In the genomic region with DNA sequence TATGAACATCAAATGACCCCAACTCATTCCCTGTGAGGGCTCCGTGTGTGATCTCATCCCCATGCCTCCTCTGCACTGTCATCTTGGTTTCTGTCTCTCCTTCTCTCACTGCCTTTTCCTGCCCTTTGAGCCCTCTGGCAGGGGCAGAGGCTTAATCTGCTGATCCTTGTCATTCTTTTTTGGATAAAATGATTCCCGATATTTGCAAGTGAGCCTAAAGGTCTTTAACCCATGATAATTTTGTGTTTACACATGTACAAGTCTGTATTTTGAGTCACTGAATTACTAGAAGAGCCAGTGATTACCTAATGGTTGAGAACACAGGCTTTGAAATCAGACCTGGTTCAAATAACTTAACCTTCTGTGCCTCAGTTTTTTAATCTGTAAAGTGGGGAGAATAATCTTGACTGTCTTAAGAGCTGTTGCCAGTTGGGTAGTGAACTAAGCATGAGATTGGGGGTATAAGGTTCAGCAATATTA, we compare ENCODE assay signal across 13 cellular contexts. TPM values are rescaled to one million over a fixed set of nuclear protein-coding genes. Genes with fewer than 3 reads are reported as not detected.
DNase-seq lines count a peak whose midpoint lies in the region; ATAC-seq, FAIRE-seq and TF ChIP-seq lines count a peak whose summit lies in the region.
"Had no signal": no experiment of that assay in that cellular context is flagged by ENCODE, and none has a peak within 500 bp of the region (broad histone marks: within the 10 kb centered on the region; RNA-seq: fewer than 3 reads in every experiment).

No MANE protein-coding gene starts in this region.

- TF ChIP-seq POLR2A in GM12878 (IDR thresholded peaks at IDR 0.05; ENCODE audit: low read depth, low read length) = no peak

- H3K36me3 Mint-ChIP-seq in activated naive CD8-positive, alpha-beta T cell = no peaks in the 10 kb centered on the region
- no peaks in the 10 kb centered on the region for H3K36me3 Mint-ChIP-seq in activated naive CD8-positive, alpha-beta T cell treated with anti-CD3 and anti-CD28 coated beads for 36 hours
- H3K36me3 Mint-ChIP-seq in naive B cell (no peaks in the 10 kb centered on the region), type B pancreatic cell (no peaks in the 10 kb centered on the region)
- H3K36me3 Mint-ChIP-seq: activated CD8-positive, alpha-beta memory T cell treated with anti-CD3 and anti-CD28 coated beads, Interleukin-2, amount 10 ng/mL, durations not matched to agents 7 days and 5 days had no signal

- H3K4me1 Mint-ChIP-seq in activated naive CD8-positive, alpha-beta T cell (ENCODE audit: low read depth) = peaks cover 28% of the 10 kb centered on the region
- H3K4me1 Mint-ChIP-seq in activated naive CD8-positive, alpha-beta T cell treated with anti-CD3 and anti-CD28 coated beads for 36 hours = peaks cover 17% of the 10 kb centered on the region
- H3K4me1 Mint-ChIP-seq in naive B cell (peaks cover 0 to 15% (median 5%) of the 10 kb centered on the region in 3 donors), type B pancreatic cell (ENCODE audit: unreplicated experiment) (no peaks in the 10 kb centered on the region)

- no peaks in the 10 kb centered on the region for H3K27me3 ChIP-seq in GM12878 (replicated peaks in 1 of 2; ENCODE audit: control insufficient read depth in 2 of 2, insufficient read depth in 2 of 2, low read length in 1 of 2)
- H3K27me3 ChIP-seq: hepatocyte had no signal

- RAD21 ChIA-PET in GM12878 (lab: Charles Lee; ENCODE audit: unreplicated experiment) = no interaction called here

- no peaks in the 10 kb centered on the region for H3K9me3 ChIP-seq in GM12878 (replicated peaks; ENCODE audit: control insufficient read depth, insufficient read depth, low read length)

- DNase-seq in activated naive CD8-positive, alpha-beta T cell treated with anti-CD3 and anti-CD28 coated beads for 36 hours = no peak
- DNase-seq in GM12878 (ENCODE audit: low read depth, low spot score) (no peak), naive B cell (no peak), type B pancreatic cell (ENCODE audit: extremely low spot score, unreplicated experiment) (no peak), medulla oblongata (ENCODE audit: extremely low spot score) (no peak), dedifferentiated amniotic fluid mesenchymal stem cell (ENCODE audit: extremely low spot score) (no peak)
- DNase-seq in stimulated activated CD4-positive, alpha-beta T cell treated with anti-CD3 and anti-CD28 coated beads, Interleukin-1b, Interleukin-23, amount 100 ng/mL, for 48 hours = no peak
- DNase-seq: anterior cingulate cortex; GOT3; stimulated activated naive CD4-positive, alpha-beta T cell treated with Interleukin-2 at 50 U/mL for 16 hours had no signal

- no peaks in the 10 kb centered on the region for H3K27me3 Mint-ChIP-seq in activated naive CD8-positive, alpha-beta T cell
- H3K27me3 Mint-ChIP-seq in activated naive CD8-positive, alpha-beta T cell treated with anti-CD3 and anti-CD28 coated beads for 36 hours = no peaks in the 10 kb centered on the region
- peaks cover 10 to 17% (median 14%) of the 10 kb centered on the region in 3 donors for H3K27me3 Mint-ChIP-seq in naive B cell
- H3K27me3 Mint-ChIP-seq in type B pancreatic cell = peaks cover 35% of the 10 kb centered on the region
- H3K27me3 Mint-ChIP-seq: activated CD8-positive, alpha-beta memory T cell treated with anti-CD3 and anti-CD28 coated beads, Interleukin-2, amount 10 ng/mL, durations not matched to agents 7 days and 5 days had no signal

- in situ Hi-C loops in GM12878 (cut with MboI) = loop anchor here (25.0 kb wide), 1 partner anchor 268 kb away; a partner anchor contains a TSS

- POLR2A ChIA-PET in GM12878 (lab: Charles Lee) = no interaction called here

- no peak for TF ChIP-seq EP300 in GM12878 (IDR thresholded peaks at IDR 0.05; ENCODE audit: borderline replicate concordance in 1 of 2, control insufficient read depth in 1 of 2, low read depth in 2 of 2, low read length in 2 of 2)

- no peaks in the 10 kb centered on the region for H4K20me1 ChIP-seq in GM12878 (ENCODE audit: control insufficient read depth, insufficient read depth)

- SMC1A ChIA-PET in GM12878 (lab: Charles Lee; ENCODE audit: uncharacterized antibody, unreplicated experiment) = no interaction called here

- TSS peak; percentile 50 for BruUV-seq in GM12878 (replicated peaks; lab: Mats Ljungman, UMichigan)

- no peak overlapping the region for H3K9ac ChIP-seq in GM12878 (ENCODE audit: control insufficient read depth, insufficient read depth, low read length)

- H3K27ac Mint-ChIP-seq in activated naive CD8-positive, alpha-beta T cell = peak overlapping the region; percentile 31
- no peak overlapping the region for H3K27ac Mint-ChIP-seq in activated naive CD8-positive, alpha-beta T cell treated with anti-CD3 and anti-CD28 coated beads for 36 hours
- peak overlapping the region in 2 of 6 donors; percentile 11 to 39 for H3K27ac Mint-ChIP-seq in naive B cell
- peak overlapping the region; percentile 45 for H3K27ac Mint-ChIP-seq in type B pancreatic cell

- H3K4me3 Mint-ChIP-seq in activated naive CD8-positive, alpha-beta T cell = peak overlapping the region; percentile 56
- no peak overlapping the region for H3K4me3 Mint-ChIP-seq in activated naive CD8-positive, alpha-beta T cell treated with anti-CD3 and anti-CD28 coated beads for 36 hours
- H3K4me3 Mint-ChIP-seq in naive B cell (peak overlapping the region in 7 of 8 donors; percentile 16 to 76 (median 69)), type B pancreatic cell (peak overlapping the region; percentile 77)

- FAIRE-seq in GM12878 (lab: Jason Lieb, UNC) = no peak

- no peaks in the 10 kb centered on the region for H3K4me1 ChIP-seq in GM12878 (ENCODE audit: control insufficient read depth, insufficient read depth, low read length)

- 100% methylated on average over 2 of the region's 2 CpGs for WGBS in GM12878 (ENCODE audit: insufficient coverage, insufficient replicate concordance, low lambda C conversion rate, missing lambda C conversion rate)

- TF ChIP-seq CTCF in GM12878 (IDR thresholded peaks at IDR 0.05 in 2 of 3, conservative IDR thresholded peaks at IDR 0.05 in 1 of 3; ENCODE audit: control insufficient read depth in 2 of 3, extremely low read depth in 1 of 3, insufficient read depth in 1 of 3, low read depth in 3 of 3, low read length in 3 of 3) (no peak), type B pancreatic cell (conservative IDR thresholded peaks at IDR 0.05) (no peak)

- no peak overlapping the region for H2AFZ ChIP-seq in GM12878 (ENCODE audit: control insufficient read depth, low read depth, low read length)

- no peaks in the 10 kb centered on the region for H3K36me3 ChIP-seq in GM12878 (ENCODE audit: control insufficient read depth in 2 of 2, insufficient read depth in 2 of 2, low read length in 1 of 2)

- H3K4me3 ChIP-seq in GM12878 = no peak overlapping the region
- H3K4me3 ChIP-seq: hepatocyte had no signal

- H3K4me2 ChIP-seq in GM12878 (ENCODE audit: control insufficient read depth, insufficient read depth) = no peak overlapping the region; the same call in 1 of the 2 replicates

- no peak overlapping the region for H3K27ac ChIP-seq in GM12878 (ENCODE audit: control insufficient read depth, insufficient read depth)
- H3K27ac ChIP-seq: hepatocyte had no signal

- H3K9me3 Mint-ChIP-seq in activated naive CD8-positive, alpha-beta T cell (ENCODE audit: low read depth) = no peaks in the 10 kb centered on the region
- H3K9me3 Mint-ChIP-seq in activated naive CD8-positive, alpha-beta T cell treated with anti-CD3 and anti-CD28 coated beads for 36 hours = no peaks in the 10 kb centered on the region
- H3K9me3 Mint-ChIP-seq in naive B cell (no peaks in the 10 kb centered on the region), type B pancreatic cell (no peaks in the 10 kb centered on the region)

- CTCF ChIA-PET in GM12878 (lab: Yijun Ruan, JAX) = interaction anchor here (0.5 to 1.3 kb wide), 3 partner anchors 9 to 174 kb away, joined by 3 to 4 read pairs (median 3); no protein-coding TSS in a partner anchor

- intact Hi-C loops in GM12878 (cut with micrococcal nuclease; ENCODE audit: unreplicated experiment) = loop anchor here (2.0 to 5.0 kb wide), 2 partner anchors 77 to 217 kb away; a partner anchor contains a TSS

- H3K79me2 ChIP-seq in GM12878 (ENCODE audit: control insufficient read depth, insufficient read depth, low read length) = no peaks in the 10 kb centered on the region

- TF ChIP-seq RAD21 in GM12878 (IDR thresholded peaks at IDR 0.05; ENCODE audit: insufficient read depth, low read depth, low read length) = no peak

- ATAC-seq in GM12878 (no peak), naive B cell (ENCODE audit: low read depth in 2 of 2) (no peak)
- ATAC-seq: activated CD8-positive, alpha-beta memory T cell treated with anti-CD3 and anti-CD28 coated beads, Interleukin-2, amount 10 ng/mL, durations not matched to agents 7 days and 5 days had no signal

RNA-seq across cellular contexts. Expression of a gene that starts 1.8 kb away (rescaled TPM):
- 10 to 100 TPM; 28.5 to 29.1 TPM for total RNA-seq in activated naive CD8-positive, alpha-beta T cell treated with anti-CD3 and anti-CD28 coated beads for 36 hours
- 85.9 and 89.7 TPM in 2 replicates for total RNA-seq in GM12878 (2013; cell fraction: nucleolus; rRNA removed)
- total RNA-seq in GM12878 (2014; rRNA removed) (4.4 and 6.9 TPM in 2 replicates), GM12878 (2014; rRNA removed; fragmentation: Illumina TruSeq; extraction: Trizol) (4.3 and 5.6 TPM in 2 replicates), GM12878 (2021) (5.8 and 6.6 TPM in 2 replicates), type B pancreatic cell (ENCODE audit: low replicate concordance) (46.2 and 89.5 TPM in 2 replicates)
- 15.0 TPM for polyA plus RNA-seq in GM12878 (2011; ENCODE audit: low read depth)
- polyA plus RNA-seq in GM12878 (2011; rRNA removed) (16.3 and 17.0 TPM in 2 replicates), GM12878 (2014; fragmentation: Illumina TruSeq; extraction: Trizol) (3.0 and 7.9 TPM in 2 replicates), GM12878 (2014; fragmentation: Nextera tagmentation; extraction: Ambion mirVana) (1 to 10 TPM; 1.3 to 1.4 TPM), GM12878 (2014; rRNA removed) (12.6 and 14.5 TPM in 2 replicates), GM12878 (2016; fragmentation: Nextera tagmentation; extraction: Ambion mirVana) (1 to 10 TPM; 3.4 to 4.4 TPM), naive B cell (ENCODE audit: low read depth in 6 of 6) (10 to 100 TPM in 1 of 6 donors, 1 to 10 TPM in 5; 7.0 to 15.2 (median 9.6) TPM)
- polyA plus RNA-seq in GM12878 (2011; cell fraction: cytosol; rRNA removed) = 12.0 and 18.5 TPM in 2 replicates
- 67.5 and 71.7 TPM in 2 replicates for polyA plus RNA-seq in GM12878 (2011; cell fraction: nucleus; rRNA removed)
- polyA plus RNA-seq in GM12878 (2012) = 26.3 and 33.3 TPM in 2 replicates
- polyA minus RNA-seq in GM12878 (2011; rRNA and poly(A)+ RNA removed) = 9.0 and 15.5 TPM in 2 replicates
- 2.9 and 3.8 TPM in 2 replicates for polyA minus RNA-seq in GM12878 (2011; cell fraction: cytosol; rRNA and poly(A)+ RNA removed)
- polyA minus RNA-seq in GM12878 (2011; cell fraction: nucleus; rRNA and poly(A)+ RNA removed) = 8.7 and 12.5 TPM in 2 replicates

RNA-seq across cellular contexts. Expression of a gene that starts 7.3 kb away (rescaled TPM):
- 10 to 100 TPM; 63.9 to 66.2 TPM for total RNA-seq in activated naive CD8-positive, alpha-beta T cell treated with anti-CD3 and anti-CD28 coated beads for 36 hours
- total RNA-seq in GM12878 (2013; cell fraction: nucleolus; rRNA removed) = 28.6 and 32.9 TPM in 2 replicates
- total RNA-seq in GM12878 (2014; rRNA removed) (74.3 and 96.9 TPM in 2 replicates), GM12878 (2014; rRNA removed; fragmentation: Illumina TruSeq; extraction: Trizol) (125 and 126 TPM in 2 replicates), GM12878 (2021) (77.6 and 79.7 TPM in 2 replicates), type B pancreatic cell (ENCODE audit: low replicate concordance) (108 and 121 TPM in 2 replicates)
- polyA plus RNA-seq in GM12878 (2011; ENCODE audit: low read depth) = 100 TPM
- polyA plus RNA-seq in GM12878 (2011; rRNA removed) (116 and 183 TPM in 2 replicates), GM12878 (2014; fragmentation: Illumina TruSeq; extraction: Trizol) (128 and 165 TPM in 2 replicates), GM12878 (2014; fragmentation: Nextera tagmentation; extraction: Ambion mirVana) (100 to 1,000 TPM; 216 to 327 TPM), GM12878 (2014; rRNA removed) (73.2 and 75.6 TPM in 2 replicates), GM12878 (2016; fragmentation: Nextera tagmentation; extraction: Ambion mirVana) (100 to 1,000 TPM; 156 to 161 TPM), naive B cell (ENCODE audit: low read depth in 6 of 6) (100 to 1,000 TPM; 126 to 206 (median 169) TPM)
- polyA plus RNA-seq in GM12878 (2011; cell fraction: cytosol; rRNA removed) = 32.6 and 35.5 TPM in 2 replicates
- 31.1 and 33.9 TPM in 2 replicates for polyA plus RNA-seq in GM12878 (2011; cell fraction: nucleus; rRNA removed)
- polyA plus RNA-seq in GM12878 (2012) = 65.6 and 81.8 TPM in 2 replicates
- 31.3 and 37.3 TPM in 2 replicates for polyA minus RNA-seq in GM12878 (2011; rRNA and poly(A)+ RNA removed)
- 19.6 and 21.4 TPM in 2 replicates for polyA minus RNA-seq in GM12878 (2011; cell fraction: cytosol; rRNA and poly(A)+ RNA removed)
- polyA minus RNA-seq in GM12878 (2011; cell fraction: nucleus; rRNA and poly(A)+ RNA removed) = 10.8 and 11.2 TPM in 2 replicates
